In genomic region chr22:16387088-16387487, GRCh38 we compare ENCODE assay signal across 32 cellular contexts.
"Had no signal": no experiment of that assay in that cellular context is flagged by ENCODE, and none has a peak within 500 bp of the region (broad histone marks: within the 10 kb centered on the region; RNA-seq: fewer than 3 reads in every experiment).

No MANE protein-coding gene starts in this region.

- H3K36me3 ChIP-seq: brain microvascular endothelial cell, esophagus muscularis mucosa, gastrocnemius medialis, heart left ventricle had no signal

- H3K27ac Mint-ChIP-seq: activated CD4-positive, alpha-beta memory T cell treated with anti-CD3 and anti-CD28 coated beads for 36 hours; activated CD4-positive, alpha-beta T cell treated with anti-CD3 and anti-CD28 coated beads for 36 hours; activated CD4-positive, alpha-beta T cell treated with anti-CD3 and anti-CD28 coated beads, Interleukin-2, amount 10 ng/mL, durations not matched to agents 24 days and 14 days; activated naive CD8-positive, alpha-beta T cell; activated T-cell treated with anti-CD3 and anti-CD28 coated beads, Interleukin-2, amount 50 U/mL, for 24 hours; activated T-helper 17 cell treated with anti-CD3 and anti-CD28 coated beads, Interleukin-2, amount 50 U/mL, for 72 hours; effector memory CD8-positive, alpha-beta T cell; T-cell; T-helper 1 cell treated with Interleukin-12 subunit alpha and Interleukin-12 subunit beta and Interleukin-4 antibody, amounts not matched to agents 30 μg/mL and 1 μg/mL, for 36 hours; T-helper 2 cell treated with Interferon-gamma antibody and Interleukin-4, amounts not matched to agents 5 μg/mL and 100 μg/mL, for 36 hours had no signal

- H3K4me3 ChIP-seq: esophagus muscularis mucosa had no signal

- H3K9me3 ChIP-seq: esophagus muscularis mucosa, gastrocnemius medialis, heart left ventricle had no signal

- H3K4me1 Mint-ChIP-seq: activated CD4-positive, alpha-beta T cell treated with anti-CD3 and anti-CD28 coated beads, Interleukin-2, amount 10 ng/mL, durations not matched to agents 24 days and 14 days; activated T-helper 17 cell treated with anti-CD3 and anti-CD28 coated beads, Interleukin-2, amount 50 U/mL, for 72 hours had no signal

- H3K4me1 ChIP-seq: esophagus muscularis mucosa, foreskin keratinocyte, gastrocnemius medialis, heart left ventricle had no signal

- H3K36me3 Mint-ChIP-seq: activated CD4-positive, alpha-beta memory T cell treated with anti-CD3 and anti-CD28 coated beads for 36 hours; activated naive CD8-positive, alpha-beta T cell had no signal

- DNase-seq: activated CD4-positive, alpha-beta memory T cell treated with anti-CD3 and anti-CD28 coated beads for 36 hours; activated CD4-positive, alpha-beta T cell treated with anti-CD3 and anti-CD28 coated beads for 36 hours; activated CD4-positive, alpha-beta T cell treated with anti-CD3 and anti-CD28 coated beads, Interleukin-2, amount 10 ng/mL, durations not matched to agents 24 days and 14 days; activated CD4-positive, CD25-positive, alpha-beta regulatory T cell; activated CD4-positive, CD25-positive, alpha-beta regulatory T cell treated with anti-CD3 and anti-CD28 coated beads, Interleukin-2, amount 50 U/mL, for 72 hours; activated CD8-positive, alpha-beta memory T cell treated with anti-CD3 and anti-CD28 coated beads, Interleukin-2, amount 50 U/mL, for 48 hours; activated effector memory CD4-positive, alpha-beta T cell treated with Interleukin-2 at 50 U/mL for 16 hours; activated gamma-delta T cell treated with Interleukin-2 at 50 U/mL for 16 hours; activated naive CD4-positive, alpha-beta T cell treated with anti-CD3 and anti-CD28 coated beads, Interleukin-2, amount 50 U/mL, for 16 hours; activated naive CD4-positive, alpha-beta T cell treated with Interleukin-2 at 50 U/mL for 16 hours; activated T-cell treated with anti-CD3 and anti-CD28 coated beads for 4 hours; activated T-cell treated with anti-CD3 and anti-CD28 coated beads, Interleukin-2, amount 50 U/mL, for 24 hours; amniotic stem cell; anterior cingulate cortex; brain microvascular endothelial cell; caudate nucleus; cortex of kidney; dermis blood vessel endothelial cell; effector CD4-positive, alpha-beta T cell; effector memory CD8-positive, alpha-beta T cell; erythroblast; foreskin keratinocyte; gastrocnemius medialis; glutamatergic neuron; heart left ventricle; T-cell; T1000 had no signal

- H3K4me3 Mint-ChIP-seq: activated CD4-positive, alpha-beta memory T cell treated with anti-CD3 and anti-CD28 coated beads for 36 hours; activated CD4-positive, alpha-beta T cell treated with anti-CD3 and anti-CD28 coated beads for 36 hours; activated CD4-positive, alpha-beta T cell treated with anti-CD3 and anti-CD28 coated beads, Interleukin-2, amount 10 ng/mL, durations not matched to agents 24 days and 14 days; activated naive CD8-positive, alpha-beta T cell; activated T-cell treated with anti-CD3 and anti-CD28 coated beads, Interleukin-2, amount 50 U/mL, for 24 hours; activated T-helper 17 cell treated with anti-CD3 and anti-CD28 coated beads, Interleukin-2, amount 50 U/mL, for 72 hours; effector memory CD8-positive, alpha-beta T cell; T-cell; T-helper 1 cell treated with Interleukin-12 subunit alpha and Interleukin-12 subunit beta and Interleukin-4 antibody, amounts not matched to agents 30 μg/mL and 1 μg/mL, for 36 hours; T-helper 2 cell treated with Interferon-gamma antibody and Interleukin-4, amounts not matched to agents 5 μg/mL and 100 μg/mL, for 36 hours had no signal

- H3K27me3 ChIP-seq: brain microvascular endothelial cell, foreskin keratinocyte had no signal

- H3K27me3 Mint-ChIP-seq: effector memory CD8-positive, alpha-beta T cell had no signal

- H3K27ac ChIP-seq: brain microvascular endothelial cell, esophagus muscularis mucosa, foreskin keratinocyte, gastrocnemius medialis, heart left ventricle had no signal

- ATAC-seq: activated CD4-positive, alpha-beta T cell treated with anti-CD3 and anti-CD28 coated beads for 36 hours; activated T-helper 17 cell treated with anti-CD3 and anti-CD28 coated beads, Interleukin-2, amount 50 U/mL, for 72 hours; effector memory CD8-positive, alpha-beta T cell; foreskin keratinocyte; gastrocnemius medialis; heart left ventricle; T-cell had no signal

- H3K9me3 Mint-ChIP-seq: activated CD4-positive, alpha-beta memory T cell treated with anti-CD3 and anti-CD28 coated beads for 36 hours; activated CD4-positive, alpha-beta T cell treated with anti-CD3 and anti-CD28 coated beads, Interleukin-2, amount 10 ng/mL, durations not matched to agents 24 days and 14 days; activated T-cell treated with anti-CD3 and anti-CD28 coated beads, Interleukin-2, amount 50 U/mL, for 24 hours; activated T-helper 17 cell treated with anti-CD3 and anti-CD28 coated beads, Interleukin-2, amount 50 U/mL, for 72 hours; effector memory CD8-positive, alpha-beta T cell; T-cell had no signal
